ENCODE assay signal across 8 cellular contexts in genomic region chr21:33961061-33961460, GRCh38.
"Had no signal": no experiment of that assay in that cellular context is flagged by ENCODE, and none has a peak within 500 bp of the region (broad histone marks: within the 10 kb centered on the region; RNA-seq: fewer than 3 reads in every experiment).

No MANE protein-coding gene starts in this region.

- H3K27ac ChIP-seq: HL-60 had no signal

- H2AFZ ChIP-seq: GM23338 had no signal

- DNase-seq: H9, HCEC 1CT, IMR-90 had no signal

- H3K4me2 ChIP-seq: GM23338 had no signal

- ATAC-seq: GM23338, K562 had no signal

- FAIRE-seq: H1, H54, K562 had no signal

- H3K4me3 ChIP-seq: GM23338, K562 had no signal
